In the genomic region with DNA sequence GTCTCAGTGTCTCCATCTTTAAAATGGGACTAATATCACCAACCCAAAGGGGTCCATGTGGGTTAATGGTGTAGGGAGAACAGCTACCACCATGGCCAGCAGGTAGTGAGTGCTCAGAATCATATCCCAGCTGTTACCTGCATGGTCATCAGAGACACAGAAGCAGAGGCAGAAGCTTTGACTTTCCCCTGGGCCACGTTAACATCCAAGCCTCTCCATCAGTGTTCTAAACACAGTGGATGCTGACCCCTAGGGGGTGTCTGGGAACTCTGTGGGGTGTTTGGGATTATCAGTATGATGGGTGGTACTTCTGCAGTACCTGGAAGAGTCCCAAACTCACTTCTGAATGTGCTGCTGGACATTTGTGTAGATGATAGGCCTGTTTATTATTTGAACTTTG, we compare ENCODE assay signal across 10 cellular contexts.
DNase-seq lines count a peak whose midpoint lies in the region; ATAC-seq, FAIRE-seq and TF ChIP-seq lines count a peak whose summit lies in the region.
"Had no signal": no experiment of that assay in that cellular context is flagged by ENCODE, and none has a peak within 500 bp of the region (broad histone marks: within the 10 kb centered on the region; RNA-seq: fewer than 3 reads in every experiment).

No MANE protein-coding gene starts in this region.

- H3K4me1 Mint-ChIP-seq in activated CD8-positive, alpha-beta T cell treated with anti-CD3 and anti-CD28 coated beads, Interleukin-2, amount 10 ng/mL, durations not matched to agents 7 days and 5 days (ENCODE audit: low read depth) = peaks cover 24% of the 10 kb centered on the region

- H2AFZ ChIP-seq in HepG2 (ENCODE audit: low read length) = no peak overlapping the region

- CTCF ChIA-PET in HepG2 (lab: Yijun Ruan, JAX; ENCODE audit: low intra/inter-chr PET ratio, low total read pairs) = no interaction called here
- CTCF ChIA-PET in activated CD8-positive, alpha-beta T cell treated with anti-CD3 and anti-CD28 coated beads, Interleukin-2, amount 10 ng/mL, durations not matched to agents 7 days and 5 days (lab: Charles Lee) = interaction anchor here (1.1 to 1.9 kb wide), 2 partner anchors 13 to 221 kb away, joined by 3 to 6 read pairs; no protein-coding TSS in a partner anchor
- CTCF ChIA-PET in GM10248 (lab: Yijun Ruan, JAX) = interaction anchor here (0.7 to 3.4 kb wide), 3 partner anchors 215 to 232 kb away, joined by 3 to 30 read pairs (median 5); no protein-coding TSS in a partner anchor

- H3K36me3 ChIP-seq in HepG2 (replicated peaks in 1 of 2; ENCODE audit: control insufficient read depth in 1 of 2, insufficient read depth in 2 of 2, low read length in 2 of 2) = no peaks in the 10 kb centered on the region
- H3K36me3 ChIP-seq in right lobe of liver = no peaks in the 10 kb centered on the region
- H3K36me3 ChIP-seq in tibial artery = no peaks in the 10 kb centered on the region
- no peaks in the 10 kb centered on the region for H3K36me3 ChIP-seq in gastrocnemius medialis

- WGBS in HepG2 (ENCODE audit: low lambda C conversion rate) = 0% methylated on average over 1 of the region's 1 CpG
- WGBS in right lobe of liver (ENCODE audit: insufficient coverage, low coverage, low lambda C conversion rate, missing lambda C conversion rate) = 38% methylated on average over 1 of the region's 1 CpG

- TF ChIP-seq CTCF in HepG2 (CRISPR knock-in tag; IDR thresholded peaks at IDR 0.05) (no peak), right lobe of liver (IDR thresholded peaks at IDR 0.05) (no peak), tibial artery (IDR thresholded peaks at IDR 0.05) (peak; percentile 10 to 21), gastrocnemius medialis (IDR thresholded peaks at IDR 0.05 in 4 of 5, conservative IDR thresholded peaks at IDR 0.05 in 1 of 5) (peak in 2 of 5 experiments; percentile 16 to 32), GM10248 (IDR thresholded peaks at IDR 0.05; ENCODE audit: control extremely low read depth, extremely low read depth, low read depth, missing control alignments) (no peak)

- peaks cover 3% of the 10 kb centered on the region for H3K27me3 Mint-ChIP-seq in activated CD8-positive, alpha-beta T cell treated with anti-CD3 and anti-CD28 coated beads, Interleukin-2, amount 10 ng/mL, durations not matched to agents 7 days and 5 days (ENCODE audit: low read depth)
- H3K27me3 Mint-ChIP-seq: activated naive CD4-positive, alpha-beta T cell treated with anti-CD3 and anti-CD28 coated beads, Interleukin-2, amount 50 U/mL, for 24 hours had no signal

- H3K4me2 ChIP-seq in HepG2 (ENCODE audit: low read depth, low read length) = no peak overlapping the region

- no peak overlapping the region for H3K9ac ChIP-seq in HepG2 (ENCODE audit: insufficient read depth, low read depth, low read length)

- DNase-seq in HepG2 (ENCODE audit: low spot score) = no peak
- no peak for DNase-seq in right lobe of liver
- DNase-seq in activated CD8-positive, alpha-beta T cell treated with anti-CD3 and anti-CD28 coated beads, Interleukin-2, amount 10 ng/mL, durations not matched to agents 7 days and 5 days = no peak
- no peak for DNase-seq in tibial artery
- no peak for DNase-seq in gastrocnemius medialis
- DNase-seq in activated CD4-positive, alpha-beta T cell treated with anti-CD3 and anti-CD28 coated beads for 1 hour = no peak
- no peak for DNase-seq in GM10248 (ENCODE audit: extremely low spot score)

- H3K4me3 Mint-ChIP-seq in activated CD8-positive, alpha-beta T cell treated with anti-CD3 and anti-CD28 coated beads, Interleukin-2, amount 10 ng/mL, durations not matched to agents 7 days and 5 days = no peak overlapping the region
- H3K4me3 Mint-ChIP-seq: activated naive CD4-positive, alpha-beta T cell treated with anti-CD3 and anti-CD28 coated beads, Interleukin-2, amount 50 U/mL, for 24 hours had no signal

- H4K20me1 ChIP-seq in HepG2 (ENCODE audit: insufficient read depth, low read length) = no peaks in the 10 kb centered on the region

- no peak for TF ChIP-seq RAD21 in HepG2 (CRISPR knock-in tag; IDR thresholded peaks at IDR 0.05)

- in situ Hi-C loops in HepG2 (cut with HindIII; ENCODE audit: extremely low pct_ligation_motif_present, low pct_unique_long_range_greater_than_20kb) (no loop called here), gastrocnemius medialis (cut with MboI; ENCODE audit: low sequenced_read_pairs in 4 of 4) (no loop called here)

- H3K79me2 ChIP-seq in HepG2 (ENCODE audit: insufficient read depth, low read length) = no peaks in the 10 kb centered on the region

- POLR2A ChIA-PET in HepG2 (lab: Yijun Ruan, JAX) (no interaction called here), GM10248 (lab: Yijun Ruan, JAX) (no interaction called here)
- POLR2A ChIA-PET in activated CD8-positive, alpha-beta T cell treated with anti-CD3 and anti-CD28 coated beads, Interleukin-2, amount 10 ng/mL, durations not matched to agents 7 days and 5 days (lab: Charles Lee) = no interaction called here

- H3K4me3 ChIP-seq in HepG2 (replicated peaks in 1 of 3; ENCODE audit: insufficient read depth in 1 of 3, low read depth in 2 of 3, low read length in 3 of 3) (no peak overlapping the region), right lobe of liver (no peak overlapping the region), tibial artery (no peak overlapping the region), gastrocnemius medialis (no peak overlapping the region)

- no peak overlapping the region for H3K27ac Mint-ChIP-seq in activated CD8-positive, alpha-beta T cell treated with anti-CD3 and anti-CD28 coated beads, Interleukin-2, amount 10 ng/mL, durations not matched to agents 7 days and 5 days
- H3K27ac Mint-ChIP-seq: activated naive CD4-positive, alpha-beta T cell treated with anti-CD3 and anti-CD28 coated beads, Interleukin-2, amount 50 U/mL, for 24 hours had no signal

- no peaks in the 10 kb centered on the region for H3K9me3 Mint-ChIP-seq in activated CD8-positive, alpha-beta T cell treated with anti-CD3 and anti-CD28 coated beads, Interleukin-2, amount 10 ng/mL, durations not matched to agents 7 days and 5 days (ENCODE audit: insufficient read depth)
- H3K9me3 Mint-ChIP-seq: activated naive CD4-positive, alpha-beta T cell treated with anti-CD3 and anti-CD28 coated beads, Interleukin-2, amount 50 U/mL, for 24 hours had no signal

- TF ChIP-seq EP300 in HepG2 (IDR thresholded peaks at IDR 0.05; ENCODE audit: low read depth in 2 of 2, low read length in 2 of 2) = no peak
- TF ChIP-seq EP300 in HepG2 (CRISPR knock-in tag; IDR thresholded peaks at IDR 0.05; ENCODE audit: borderline replicate concordance) = no peak

- intact Hi-C loops in HepG2 (cut with micrococcal nuclease; ENCODE audit: unreplicated experiment) (no loop called here), right lobe of liver (cut with DNase I) (no loop called here), tibial artery (cut with DNase I; ENCODE audit: low total_unique reads) (no loop called here), gastrocnemius medialis (cut with DNase I; ENCODE audit: low total_unique reads) (no loop called here)

- no peaks in the 10 kb centered on the region for H3K36me3 Mint-ChIP-seq in activated CD8-positive, alpha-beta T cell treated with anti-CD3 and anti-CD28 coated beads, Interleukin-2, amount 10 ng/mL, durations not matched to agents 7 days and 5 days (ENCODE audit: low read depth)
- H3K36me3 Mint-ChIP-seq: activated naive CD4-positive, alpha-beta T cell treated with anti-CD3 and anti-CD28 coated beads, Interleukin-2, amount 50 U/mL, for 24 hours had no signal

- FAIRE-seq in HepG2 (lab: Jason Lieb, UNC) = no peak
- FAIRE-seq: RCC 7860 had no signal

- H3K27me3 ChIP-seq in HepG2 (ENCODE audit: control insufficient read depth in 1 of 2, insufficient read depth in 2 of 2, low read length in 2 of 2) (peaks cover 2 to 7% of the 10 kb centered on the region in 2 experiments; a peak in 2 of 5 replicates), right lobe of liver (no peaks in the 10 kb centered on the region), tibial artery (no peaks in the 10 kb centered on the region), gastrocnemius medialis (no peaks in the 10 kb centered on the region)

- H3K27ac ChIP-seq in HepG2 (ENCODE audit: extremely low read length, insufficient read depth, low read length) = no peak overlapping the region
- H3K27ac ChIP-seq in right lobe of liver = no peak overlapping the region
- no peak overlapping the region for H3K27ac ChIP-seq in tibial artery
- no peak overlapping the region for H3K27ac ChIP-seq in gastrocnemius medialis

- H3K4me1 ChIP-seq in HepG2 (ENCODE audit: insufficient read depth, low read length) (no peaks in the 10 kb centered on the region), right lobe of liver (no peaks in the 10 kb centered on the region), tibial artery (no peaks in the 10 kb centered on the region), gastrocnemius medialis (no peaks in the 10 kb centered on the region)

- no peaks in the 10 kb centered on the region for H3K9me3 ChIP-seq in HepG2 (ENCODE audit: low read length)
- H3K9me3 ChIP-seq in right lobe of liver = no peaks in the 10 kb centered on the region
- H3K9me3 ChIP-seq in tibial artery = no peaks in the 10 kb centered on the region
- H3K9me3 ChIP-seq in gastrocnemius medialis = no peaks in the 10 kb centered on the region

- peak; percentile 41; the same call in 2 of the 3 replicates for ATAC-seq in HepG2
- ATAC-seq in right lobe of liver = no peak
- peak; percentile 73 for ATAC-seq in HG02678 (IDR thresholded peaks at IDR 0.05; ENCODE audit: unreplicated experiment)
- ATAC-seq in activated CD8-positive, alpha-beta T cell treated with anti-CD3 and anti-CD28 coated beads, Interleukin-2, amount 10 ng/mL, durations not matched to agents 7 days and 5 days = peak; percentile 12
- no peak for ATAC-seq in gastrocnemius medialis

- BruUV-seq in HepG2 (replicated peaks; lab: Mats Ljungman, UMichigan) = no TSS peak

- TF ChIP-seq POLR2A in HepG2 (IDR thresholded peaks at IDR 0.05; ENCODE audit: insufficient read depth in 1 of 2, low read depth in 2 of 2, low read length in 2 of 2) = no peak
- no peak for TF ChIP-seq POLR2A in right lobe of liver (IDR thresholded peaks at IDR 0.05)
- no peak for TF ChIP-seq POLR2A in gastrocnemius medialis (IDR thresholded peaks at IDR 0.05)

TF ChIP-seq in HepG2, 621 proteins besides CTCF, POLR2A, EP300 and RAD21 (continues in another document):
- TF ChIP-seq, protein P1, sequence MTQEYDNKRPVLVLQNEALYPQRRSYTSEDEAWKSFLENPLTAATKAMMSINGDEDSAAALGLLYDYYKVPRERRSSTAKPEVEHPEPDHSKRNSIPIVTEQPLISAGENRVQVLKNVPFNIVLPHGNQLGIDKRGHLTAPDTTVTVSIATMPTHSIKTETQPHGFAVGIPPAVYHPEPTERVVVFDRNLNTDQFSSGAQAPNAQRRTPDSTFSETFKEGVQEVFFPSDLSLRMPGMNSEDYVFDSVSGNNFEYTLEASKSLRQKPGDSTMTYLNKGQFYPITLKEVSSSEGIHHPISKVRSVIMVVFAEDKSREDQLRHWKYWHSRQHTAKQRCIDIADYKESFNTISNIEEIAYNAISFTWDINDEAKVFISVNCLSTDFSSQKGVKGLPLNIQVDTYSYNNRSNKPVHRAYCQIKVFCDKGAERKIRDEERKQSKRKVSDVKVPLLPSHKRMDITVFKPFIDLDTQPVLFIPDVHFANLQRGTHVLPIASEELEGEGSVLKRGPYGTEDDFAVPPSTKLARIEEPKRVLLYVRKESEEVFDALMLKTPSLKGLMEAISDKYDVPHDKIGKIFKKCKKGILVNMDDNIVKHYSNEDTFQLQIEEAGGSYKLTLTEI (CRISPR knock-in tag; conservative IDR thresholded peaks at IDR 0.05) = no peak
- TF ChIP-seq FOSL2 (CRISPR knock-in tag; IDR thresholded peaks at IDR 0.05) (no peak), KLF15 (CRISPR knock-in tag; IDR thresholded peaks at IDR 0.05; ENCODE audit: borderline replicate concordance) (no peak)

Comparison
In these comparisons a context has a peak if more than half of its experiments do, and no peak if none do; other contexts are left out.
1. ATAC-seq: peak in HepG2 (single experiment), HG02678 (single experiment) and activated CD8-positive, alpha-beta T cell treated with anti-CD3 and anti-CD28 coated beads, Interleukin-2, amount 10 ng/mL, durations not matched to agents 7 days and 5 days (single experiment); none in right lobe of liver (0 of 4) and gastrocnemius medialis (0 of 2).
2. CTCF ChIP-seq: peak in tibial artery (2 of 2); none in HepG2 (single experiment), right lobe of liver (0 of 4) and GM10248 (single experiment).